ENCODE assay signal across 21 cellular contexts in the genomic region with DNA sequence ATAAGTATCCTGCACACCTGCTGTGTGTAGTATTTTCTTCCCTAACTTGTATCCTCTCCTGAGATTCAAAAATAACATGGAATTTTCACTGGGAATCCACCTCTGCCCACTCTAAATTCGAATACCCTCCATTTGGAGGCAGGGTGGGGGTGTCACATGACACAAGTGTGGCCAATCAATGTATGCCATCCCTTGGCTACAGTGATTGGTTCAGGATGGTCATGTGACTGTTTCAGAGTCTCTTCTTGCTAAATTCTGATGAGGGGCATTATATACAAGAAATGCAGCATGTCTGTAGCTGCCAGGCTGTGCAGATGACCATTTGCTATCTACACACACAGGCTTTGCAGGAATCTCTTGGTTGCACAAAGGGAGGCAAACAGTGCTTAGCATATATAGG.
DNase-seq lines count a peak whose midpoint lies in the region; ATAC-seq, FAIRE-seq and TF ChIP-seq lines count a peak whose summit lies in the region.
"Had no signal": no experiment of that assay in that cellular context is flagged by ENCODE, and none has a peak within 500 bp of the region (broad histone marks: within the 10 kb centered on the region; RNA-seq: fewer than 3 reads in every experiment).

No MANE protein-coding gene starts in this region.

- CTCF ChIA-PET in A549 (lab: Yijun Ruan, JAX), result no interaction called here

- H3K4me2 ChIP-seq in A549 (no peak overlapping the region), Karpas-422 (ENCODE audit: low read depth, low read length, poor library complexity, severe bottlenecking) (no peak overlapping the region)
- H3K4me2 ChIP-seq: BLaER1 had no signal

- no peak overlapping the region for H3K4me3 Mint-ChIP-seq in endodermal cell
- no peak overlapping the region for H3K4me3 Mint-ChIP-seq in effector memory CD8-positive, alpha-beta T cell
- H3K4me3 Mint-ChIP-seq: B cell; CD4-positive, CD25-positive, alpha-beta regulatory T cell; CD8-positive, alpha-beta T cell had no signal

- no peak for TF ChIP-seq RAD21 in A549 (conservative IDR thresholded peaks at IDR 0.05 in 1 of 2, IDR thresholded peaks at IDR 0.05 in 1 of 2)

- H3K4me1 Mint-ChIP-seq in endodermal cell, result peaks cover 3% of the 10 kb centered on the region
- H3K4me1 Mint-ChIP-seq in effector memory CD8-positive, alpha-beta T cell (ENCODE audit: low read depth in 2 of 2), result peaks cover 0 to 2% of the 10 kb centered on the region in 2 donors
- H3K4me1 Mint-ChIP-seq: B cell; CD4-positive, CD25-positive, alpha-beta regulatory T cell had no signal

- H4K20me1 ChIP-seq in Karpas-422 (ENCODE audit: insufficient read depth, low read depth, low read length), result no peaks in the 10 kb centered on the region
- H4K20me1 ChIP-seq: BLaER1 had no signal

- H3K9me2 ChIP-seq in Karpas-422 (replicated peaks; ENCODE audit: insufficient read depth, low read length), result no peaks in the 10 kb centered on the region

- H3K27me3 Mint-ChIP-seq in endodermal cell (ENCODE audit: insufficient read depth), result peaks cover 8% of the 10 kb centered on the region
- no peaks in the 10 kb centered on the region for H3K27me3 Mint-ChIP-seq in effector memory CD8-positive, alpha-beta T cell
- H3K27me3 Mint-ChIP-seq: B cell; CD4-positive, CD25-positive, alpha-beta regulatory T cell had no signal

- H3K4me1 ChIP-seq in A549, result no peaks in the 10 kb centered on the region
- peaks cover 3% of the 10 kb centered on the region; the same call in 1 of the 2 replicates for H3K4me1 ChIP-seq in Karpas-422 (ENCODE audit: low read length)
- peaks cover 4% of the 10 kb centered on the region for H3K4me1 ChIP-seq in RWPE2 (ENCODE audit: insufficient read depth, poor library complexity, severe bottlenecking)
- no peaks in the 10 kb centered on the region for H3K4me1 ChIP-seq in endodermal cell (ENCODE audit: control insufficient read depth, insufficient read depth, low read length)
- H3K4me1 ChIP-seq: BLaER1, Caco-2 had no signal

- TF ChIP-seq EP300 in A549 (IDR thresholded peaks at IDR 0.05), result no peak

- H3K9me3 ChIP-seq in A549, result peaks cover 2% of the 10 kb centered on the region; the same call in 1 of the 3 replicates
- H3K9me3 ChIP-seq in Karpas-422 (ENCODE audit: low read length), result no peaks in the 10 kb centered on the region
- H3K9me3 ChIP-seq in RWPE2 (ENCODE audit: severe bottlenecking), result no peaks in the 10 kb centered on the region
- no peaks in the 10 kb centered on the region for H3K9me3 ChIP-seq in endodermal cell (ENCODE audit: control insufficient read depth, low read length)
- no peaks in the 10 kb centered on the region for H3K9me3 ChIP-seq in MG63
- H3K9me3 ChIP-seq: BLaER1, Caco-2 had no signal

- H3K27ac ChIP-seq in A549, result no peak overlapping the region
- H3K27ac ChIP-seq in Karpas-422 (ENCODE audit: low read length), result no peak overlapping the region
- H3K27ac ChIP-seq in RWPE2 (ENCODE audit: poor library complexity, severe bottlenecking), result peak overlapping the region; percentile 59
- no peak overlapping the region for H3K27ac ChIP-seq in endodermal cell (ENCODE audit: low read depth, low read length)
- H3K27ac ChIP-seq: BLaER1, C4-2B had no signal

- 0% methylated on average over 1 of the region's 1 CpG for WGBS in A549 (ENCODE audit: missing lambda C conversion rate)
- 94% methylated on average over 1 of the region's 1 CpG; no CpG with 5 or more reads in 1 of the 2 experiments for WGBS in endodermal cell (ENCODE audit: insufficient coverage in 1 of 2, insufficient read length in 1 of 2), 2 experiments

- H3K9ac ChIP-seq in Karpas-422 (ENCODE audit: low read length) (no peak overlapping the region), endodermal cell (ENCODE audit: extremely low read depth, low read length, poor library complexity, severe bottlenecking) (no peak overlapping the region)
- H3K9ac ChIP-seq: BLaER1 had no signal

- H3K4me3 ChIP-seq in A549, result no peak overlapping the region
- no peak overlapping the region for H3K4me3 ChIP-seq in Karpas-422 (ENCODE audit: low read length)
- H3K4me3 ChIP-seq in RWPE2 (ENCODE audit: severe bottlenecking), result no peak overlapping the region
- no peak overlapping the region for H3K4me3 ChIP-seq in endodermal cell (ENCODE audit: low read length)
- H3K4me3 ChIP-seq in MG63, result no peak overlapping the region
- H3K4me3 ChIP-seq: BLaER1 had no signal

- H3K9me3 Mint-ChIP-seq in endodermal cell, result no peaks in the 10 kb centered on the region
- H3K9me3 Mint-ChIP-seq in effector memory CD8-positive, alpha-beta T cell, result peaks cover 2 to 8% of the 10 kb centered on the region in 2 donors

- ATAC-seq in A549 (no peak), RWPE2 (ENCODE audit: low read depth) (no peak), SK-N-SH treated with all-trans-retinoic acid at 6 μM for 48 hours (no peak)
- no peak for ATAC-seq in effector memory CD8-positive, alpha-beta T cell (replicated peaks)
- ATAC-seq: CD8-positive, alpha-beta T cell had no signal

- TF ChIP-seq POLR2A in A549 (IDR thresholded peaks at IDR 0.05; ENCODE audit: low read length), result no peak

- DNase-seq in A549 (ENCODE audit: low read depth in 1 of 2, low spot score in 1 of 2) (no peak), Karpas-422 (peak; percentile 54), RWPE2 (ENCODE audit: low spot score) (no peak), endodermal cell (peak; percentile 37), MG63 (no peak), occipital lobe (lab: John Stamatoyannopoulos, UW) (no peak)
- DNase-seq in effector memory CD8-positive, alpha-beta T cell, result no peak
- DNase-seq: Caco-2; CD4-positive, CD25-positive, alpha-beta regulatory T cell; CD8-positive, alpha-beta T cell; DMS153; DND-41; GOT3; HCEC 1CT had no signal

- no peaks in the 10 kb centered on the region for H3K79me2 ChIP-seq in Karpas-422 (ENCODE audit: low read length)

- H3K27ac Mint-ChIP-seq in endodermal cell, result no peak overlapping the region
- H3K27ac Mint-ChIP-seq in effector memory CD8-positive, alpha-beta T cell, result no peak overlapping the region
- H3K27ac Mint-ChIP-seq: B cell; CD4-positive, CD25-positive, alpha-beta regulatory T cell; CD8-positive, alpha-beta T cell had no signal

- no peak for FAIRE-seq in A549 (lab: Jason Lieb, UNC)
- FAIRE-seq: G401.6, GM12892, H54 had no signal

- 0 out of 2 replicates have a peak, but pooled peaks cover 2% of the 10 kb centered on the region for H3K27me3 ChIP-seq in Karpas-422 (ENCODE audit: low read length)
- H3K27me3 ChIP-seq in RWPE2 (ENCODE audit: insufficient read depth, poor library complexity, severe bottlenecking), result no peaks in the 10 kb centered on the region
- H3K27me3 ChIP-seq in endodermal cell (ENCODE audit: control insufficient read depth, insufficient read depth, low read length, poor library complexity, severe bottlenecking), result peaks cover 11% of the 10 kb centered on the region
- no peaks in the 10 kb centered on the region for H3K27me3 ChIP-seq in MG63
- H3K27me3 ChIP-seq: BLaER1 had no signal

- no peak overlapping the region for H2AFZ ChIP-seq in Karpas-422 (ENCODE audit: low read length)

- no peaks in the 10 kb centered on the region for H3K36me3 Mint-ChIP-seq in endodermal cell (ENCODE audit: low read depth)
- H3K36me3 Mint-ChIP-seq in effector memory CD8-positive, alpha-beta T cell (ENCODE audit: insufficient read depth), result no peaks in the 10 kb centered on the region
- H3K36me3 Mint-ChIP-seq: CD4-positive, CD25-positive, alpha-beta regulatory T cell; CD8-positive, alpha-beta T cell had no signal

- POLR2A ChIA-PET in A549 (lab: Yijun Ruan, JAX), result no interaction called here

- no peak for TF ChIP-seq CTCF in A549 (IDR thresholded peaks at IDR 0.05)
- no peak for TF ChIP-seq CTCF in RWPE2 (IDR thresholded peaks at IDR 0.05; ENCODE audit: poor library complexity, severe bottlenecking)
- TF ChIP-seq CTCF in endodermal cell (conservative IDR thresholded peaks at IDR 0.05), result no peak

- H3K36me3 ChIP-seq in Karpas-422 (ENCODE audit: insufficient read depth, low read length) (no peaks in the 10 kb centered on the region), RWPE2 (ENCODE audit: low read depth) (no peaks in the 10 kb centered on the region), endodermal cell (ENCODE audit: control insufficient read depth, insufficient read depth, low read length) (no peaks in the 10 kb centered on the region), MG63 (no peaks in the 10 kb centered on the region)
- H3K36me3 ChIP-seq: BLaER1 had no signal

TF ChIP-seq in A549, 52 proteins besides CTCF, POLR2A, EP300 and RAD21 (continues in another document):
- TF ChIP-seq, protein P1, sequence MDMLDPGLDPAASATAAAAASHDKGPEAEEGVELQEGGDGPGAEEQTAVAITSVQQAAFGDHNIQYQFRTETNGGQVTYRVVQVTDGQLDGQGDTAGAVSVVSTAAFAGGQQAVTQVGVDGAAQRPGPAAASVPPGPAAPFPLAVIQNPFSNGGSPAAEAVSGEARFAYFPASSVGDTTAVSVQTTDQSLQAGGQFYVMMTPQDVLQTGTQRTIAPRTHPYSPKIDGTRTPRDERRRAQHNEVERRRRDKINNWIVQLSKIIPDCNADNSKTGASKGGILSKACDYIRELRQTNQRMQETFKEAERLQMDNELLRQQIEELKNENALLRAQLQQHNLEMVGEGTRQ (IDR thresholded peaks at IDR 0.05), result peak; percentile 51; the same call in 1 of the 2 replicates

TF ChIP-seq in SK-N-SH treated with all-trans-retinoic acid at 6 μM for 48 hours, 23 proteins besides CTCF, POLR2A, EP300 and RAD21:
- TF ChIP-seq, protein P2, sequence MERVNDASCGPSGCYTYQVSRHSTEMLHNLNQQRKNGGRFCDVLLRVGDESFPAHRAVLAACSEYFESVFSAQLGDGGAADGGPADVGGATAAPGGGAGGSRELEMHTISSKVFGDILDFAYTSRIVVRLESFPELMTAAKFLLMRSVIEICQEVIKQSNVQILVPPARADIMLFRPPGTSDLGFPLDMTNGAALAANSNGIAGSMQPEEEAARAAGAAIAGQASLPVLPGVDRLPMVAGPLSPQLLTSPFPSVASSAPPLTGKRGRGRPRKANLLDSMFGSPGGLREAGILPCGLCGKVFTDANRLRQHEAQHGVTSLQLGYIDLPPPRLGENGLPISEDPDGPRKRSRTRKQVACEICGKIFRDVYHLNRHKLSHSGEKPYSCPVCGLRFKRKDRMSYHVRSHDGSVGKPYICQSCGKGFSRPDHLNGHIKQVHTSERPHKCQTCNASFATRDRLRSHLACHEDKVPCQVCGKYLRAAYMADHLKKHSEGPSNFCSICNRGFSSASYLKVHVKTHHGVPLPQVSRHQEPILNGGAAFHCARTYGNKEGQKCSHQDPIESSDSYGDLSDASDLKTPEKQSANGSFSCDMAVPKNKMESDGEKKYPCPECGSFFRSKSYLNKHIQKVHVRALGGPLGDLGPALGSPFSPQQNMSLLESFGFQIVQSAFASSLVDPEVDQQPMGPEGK (CRISPR knock-in tag; IDR thresholded peaks at IDR 0.05; ENCODE audit: borderline replicate concordance), result no peak
- TF ChIP-seq PPARA (CRISPR knock-in tag; IDR thresholded peaks at IDR 0.05; ENCODE audit: borderline replicate concordance), result no peak
- TF ChIP-seq ISL1 (CRISPR knock-in tag; IDR thresholded peaks at IDR 0.05), result no peak
- no peak for TF ChIP-seq ZNF70 (CRISPR knock-in tag; IDR thresholded peaks at IDR 0.05)
- no peak for TF ChIP-seq ZC3H10 (CRISPR knock-in tag; IDR thresholded peaks at IDR 0.05)
TF ChIP-seq in SK-N-SH treated with all-trans-retinoic acid at 6 μM for 48 hours: peak in this region for 0.

Comparison
In these comparisons a context has a peak if more than half of its experiments do, and no peak if none do; other contexts are left out.
1. DNase-seq: peak in Karpas-422 (single experiment) and endodermal cell (single experiment); none in A549 (0 of 2), RWPE2 (single experiment), MG63 (single experiment), occipital lobe (single experiment) and effector memory CD8-positive, alpha-beta T cell (0 of 3).